21 cellular contexts compared by ENCODE assay signal in genomic region chr4:79338148-79338547, GRCh38. TPM values are rescaled to one million over a fixed set of nuclear protein-coding genes. Genes with fewer than 3 reads are reported as not detected.
DNase-seq lines count a peak whose midpoint lies in the region; ATAC-seq lines count a peak whose summit lies in the region.
"Had no signal": no experiment of that assay in that cellular context is flagged by ENCODE, and none has a peak within 500 bp of the region (broad histone marks: within the 10 kb centered on the region; RNA-seq: fewer than 3 reads in every experiment).

No MANE protein-coding gene starts in this region.

- H3K27ac Mint-ChIP-seq in activated CD4-positive, alpha-beta memory T cell treated with anti-CD3 and anti-CD28 coated beads, Interleukin-2, amount 10 ng/mL, durations not matched to agents 7 days and 5 days: no peak overlapping the region
- H3K27ac Mint-ChIP-seq: activated CD4-positive, alpha-beta T cell treated with anti-CD3 and anti-CD28 coated beads for 36 hours; stimulated activated effector memory CD8-positive, alpha-beta T cell treated with anti-CD3 and anti-CD28 coated beads, Interleukin-12 subunit alpha, Interleukin-12 subunit beta, amount 100 ng/mL, for 72 hours; T-helper 1 cell treated with Interleukin-12 subunit alpha and Interleukin-12 subunit beta and Interleukin-4 antibody, amounts not matched to agents 30 μg/mL and 1 μg/mL, for 36 hours had no signal

- H3K27me3 ChIP-seq in trophoblast cell (ENCODE audit: insufficient read depth, low read length): no peaks in the 10 kb centered on the region
- H3K27me3 ChIP-seq: left lung, tibial nerve had no signal

- no peak overlapping the region for H3K9ac ChIP-seq in trophoblast cell (ENCODE audit: low read length)

- no peak overlapping the region for H4K91ac ChIP-seq in trophoblast cell (ENCODE audit: low read depth, low read length)

- no peak overlapping the region for H3K4me3 Mint-ChIP-seq in activated CD4-positive, alpha-beta memory T cell treated with anti-CD3 and anti-CD28 coated beads, Interleukin-2, amount 10 ng/mL, durations not matched to agents 7 days and 5 days
- H3K4me3 Mint-ChIP-seq: activated CD4-positive, alpha-beta T cell treated with anti-CD3 and anti-CD28 coated beads for 36 hours; activated T-cell treated with anti-CD3 and anti-CD28 coated beads, Interleukin-2, amount 50 U/mL, for 4 hours; stimulated activated effector memory CD8-positive, alpha-beta T cell treated with anti-CD3 and anti-CD28 coated beads, Interleukin-12 subunit alpha, Interleukin-12 subunit beta, amount 100 ng/mL, for 72 hours; T-helper 1 cell treated with Interleukin-12 subunit alpha and Interleukin-12 subunit beta and Interleukin-4 antibody, amounts not matched to agents 30 μg/mL and 1 μg/mL, for 36 hours had no signal

- no peaks in the 10 kb centered on the region for H3K79me1 ChIP-seq in trophoblast cell (ENCODE audit: low read length)

- POLR2A ChIA-PET in activated CD4-positive, alpha-beta memory T cell treated with anti-CD3 and anti-CD28 coated beads, Interleukin-2, amount 10 ng/mL, durations not matched to agents 7 days and 5 days (lab: Charles Lee): no interaction called here

- no peak overlapping the region for H3K4me3 ChIP-seq in trophoblast cell (ENCODE audit: low read depth, low read length)
- H3K4me3 ChIP-seq: left lung, tibial nerve had no signal

- no peak overlapping the region for H2BK12ac ChIP-seq in trophoblast cell (ENCODE audit: low read length)

- H3K4me1 Mint-ChIP-seq in activated CD4-positive, alpha-beta memory T cell treated with anti-CD3 and anti-CD28 coated beads, Interleukin-2, amount 10 ng/mL, durations not matched to agents 7 days and 5 days: no peaks in the 10 kb centered on the region
- H3K4me1 Mint-ChIP-seq: activated CD4-positive, alpha-beta T cell treated with anti-CD3 and anti-CD28 coated beads for 36 hours; stimulated activated effector memory CD8-positive, alpha-beta T cell treated with anti-CD3 and anti-CD28 coated beads, Interleukin-12 subunit alpha, Interleukin-12 subunit beta, amount 100 ng/mL, for 72 hours had no signal

- H4K8ac ChIP-seq in trophoblast cell (ENCODE audit: low read depth, low read length): no peak overlapping the region

- CTCF ChIA-PET in activated CD4-positive, alpha-beta memory T cell treated with anti-CD3 and anti-CD28 coated beads, Interleukin-2, amount 10 ng/mL, durations not matched to agents 7 days and 5 days (lab: Charles Lee): no interaction called here

- no peak overlapping the region for H3K4ac ChIP-seq in trophoblast cell (ENCODE audit: low read depth, low read length)

- H3K18ac ChIP-seq in trophoblast cell (ENCODE audit: low read length): no peak overlapping the region

- H3K4me2 ChIP-seq in trophoblast cell (ENCODE audit: low read length): no peak overlapping the region

- no peaks in the 10 kb centered on the region for H3K4me1 ChIP-seq in trophoblast cell (ENCODE audit: control insufficient read depth in 1 of 2, insufficient read depth in 2 of 2, low read length in 2 of 2)
- H3K4me1 ChIP-seq: left lung, tibial nerve had no signal

- H3K9me3 Mint-ChIP-seq in activated CD4-positive, alpha-beta memory T cell treated with anti-CD3 and anti-CD28 coated beads, Interleukin-2, amount 10 ng/mL, durations not matched to agents 7 days and 5 days: peaks cover 12% of the 10 kb centered on the region

- no peak overlapping the region for H2AK5ac ChIP-seq in trophoblast cell (ENCODE audit: low read length)

- H3K79me2 ChIP-seq in trophoblast cell (ENCODE audit: control insufficient read depth, insufficient read depth, low read length, poor library complexity): no peaks in the 10 kb centered on the region

- no peak overlapping the region for H3K14ac ChIP-seq in trophoblast cell (ENCODE audit: low read length)

- DNase-seq in MV-4-11 (lab: John Stamatoyannopoulos, UW) (peak; percentile 32), trophoblast cell (no peak), anterior cingulate cortex (lab: John Stamatoyannopoulos, UW) (no peak), NCI-H146 (lab: John Stamatoyannopoulos, UW) (no peak)
- no peak for DNase-seq in activated CD4-positive, alpha-beta memory T cell treated with anti-CD3 and anti-CD28 coated beads, Interleukin-2, amount 10 ng/mL, durations not matched to agents 7 days and 5 days
- DNase-seq: activated CD4-positive, alpha-beta T cell treated with anti-CD3 and anti-CD28 coated beads for 36 hours; activated T-cell treated with anti-CD3 and anti-CD28 coated beads, Interleukin-2, amount 50 U/mL, for 4 hours; caudate nucleus; left lung; NCI-H2029 treated with DMSO at 0.1 percent for 48 hours; NK-92 treated with Interleukin-12 subunit alpha and Interleukin-12 subunit beta, amount 100 ng/mL, for 24 hours; SHP77 had no signal

- H4K12ac ChIP-seq in trophoblast cell (ENCODE audit: low read depth, low read length): no peak overlapping the region

- no peak overlapping the region for H3K27ac ChIP-seq in trophoblast cell (ENCODE audit: low read depth, low read length)
- H3K27ac ChIP-seq: left lung, tibial nerve had no signal

- H2AFZ ChIP-seq in trophoblast cell (ENCODE audit: insufficient read depth, low read length, poor library complexity): no peak overlapping the region

- H2BK5ac ChIP-seq in trophoblast cell (ENCODE audit: low read depth, low read length, poor library complexity): no peak overlapping the region

- H3K36me3 Mint-ChIP-seq in activated CD4-positive, alpha-beta memory T cell treated with anti-CD3 and anti-CD28 coated beads, Interleukin-2, amount 10 ng/mL, durations not matched to agents 7 days and 5 days (ENCODE audit: low read depth): no peaks in the 10 kb centered on the region
- H3K36me3 Mint-ChIP-seq: stimulated activated effector memory CD8-positive, alpha-beta T cell treated with anti-CD3 and anti-CD28 coated beads, Interleukin-12 subunit alpha, Interleukin-12 subunit beta, amount 100 ng/mL, for 72 hours had no signal

- H3K36me3 ChIP-seq in trophoblast cell (ENCODE audit: control insufficient read depth in 1 of 2, insufficient read depth in 2 of 2, low read length in 2 of 2): no peaks in the 10 kb centered on the region
- H3K36me3 ChIP-seq: left lung, tibial nerve had no signal

- H3K23ac ChIP-seq in trophoblast cell (ENCODE audit: low read length): no peak overlapping the region

- ATAC-seq in GM18498 (IDR thresholded peaks at IDR 0.05; ENCODE audit: unreplicated experiment): peak; percentile 78
- ATAC-seq in GM19351 (IDR thresholded peaks at IDR 0.05; ENCODE audit: unreplicated experiment): peak; percentile 93
- peak; percentile 65 for ATAC-seq in HG02870 (IDR thresholded peaks at IDR 0.05; ENCODE audit: unreplicated experiment)
- ATAC-seq: activated CD4-positive, alpha-beta T cell treated with anti-CD3 and anti-CD28 coated beads for 36 hours; activated T-cell treated with anti-CD3 and anti-CD28 coated beads, Interleukin-2, amount 50 U/mL, for 4 hours; left lung; stimulated activated effector memory CD8-positive, alpha-beta T cell treated with anti-CD3 and anti-CD28 coated beads, Interleukin-12 subunit alpha, Interleukin-12 subunit beta, amount 100 ng/mL, for 72 hours had no signal

- no peak overlapping the region for H2BK120ac ChIP-seq in trophoblast cell (ENCODE audit: insufficient read depth, low read length, poor library complexity)

- no peaks in the 10 kb centered on the region for H3K27me3 Mint-ChIP-seq in activated CD4-positive, alpha-beta memory T cell treated with anti-CD3 and anti-CD28 coated beads, Interleukin-2, amount 10 ng/mL, durations not matched to agents 7 days and 5 days
- H3K27me3 Mint-ChIP-seq: activated CD4-positive, alpha-beta T cell treated with anti-CD3 and anti-CD28 coated beads for 36 hours had no signal

- H3K9me3 ChIP-seq in trophoblast cell (ENCODE audit: insufficient read depth, low read depth, low read length): peaks cover 2% of the 10 kb centered on the region

RNA-seq across cellular contexts. Expression of gene NAA11, which starts 12.3 kb away (rescaled TPM):
- polyA plus RNA-seq in trophoblast cell (2013): not detected in 2 replicates
- not detected for total RNA-seq in activated CD4-positive, alpha-beta memory T cell treated with anti-CD3 and anti-CD28 coated beads, Interleukin-2, amount 10 ng/mL, durations not matched to agents 7 days and 5 days
- total RNA-seq: activated CD4-positive, alpha-beta T cell treated with anti-CD3 and anti-CD28 coated beads for 36 hours; activated T-cell treated with anti-CD3 and anti-CD28 coated beads, Interleukin-2, amount 50 U/mL, for 4 hours; left lung; osteoblast; skeletal muscle tissue; tibial nerve had no signal
- polyA plus RNA-seq: AG04450 had no signal
